Comparison of ENCODE assay signal across 8 cellular contexts in genomic region chr5:78063495-78063894, GRCh38.
"Had no signal": no experiment of that assay in that cellular context is flagged by ENCODE, and none has a peak within 500 bp of the region (broad histone marks: within the 10 kb centered on the region; RNA-seq: fewer than 3 reads in every experiment).

No MANE protein-coding gene starts in this region.

- ATAC-seq: GM23338 had no signal

- FAIRE-seq: H1, H54 had no signal

- DNase-seq: H9, HCEC 1CT, IMR-90, Karpas-422, KBM-7 had no signal
